In the genomic region with DNA sequence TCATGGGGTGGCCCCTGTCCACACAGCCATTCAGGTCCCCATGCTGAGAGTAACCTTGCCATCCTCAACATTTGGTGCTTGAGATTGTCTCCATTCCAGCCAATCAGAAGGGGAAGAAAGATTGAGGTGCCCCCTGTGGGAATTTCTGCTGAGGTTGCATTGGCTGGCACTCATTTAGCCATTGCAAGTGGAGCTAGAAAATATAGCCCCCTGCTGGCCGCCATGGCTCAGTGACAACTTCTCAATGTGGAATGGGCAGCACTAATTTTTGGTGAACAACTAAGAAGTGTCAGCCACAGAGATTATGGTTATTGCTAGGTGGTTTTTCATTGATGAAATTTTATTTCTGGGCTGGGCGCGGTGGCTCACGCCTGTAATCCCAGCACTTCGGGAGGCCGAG, we compare ENCODE assay signal across 8 cellular contexts. TPM values are rescaled to one million over a fixed set of nuclear protein-coding genes. Genes with fewer than 3 reads are reported as not detected.
DNase-seq lines count a peak whose midpoint lies in the region; ATAC-seq and TF ChIP-seq lines count a peak whose summit lies in the region.

No MANE protein-coding gene starts in this region.

- peaks cover 9% of the 10 kb centered on the region for H3K4me1 ChIP-seq in endodermal cell (ENCODE audit: control insufficient read depth, insufficient read depth, low read length)
- peaks cover 10% of the 10 kb centered on the region for H3K4me1 ChIP-seq in neural progenitor cell
- H3K4me1 ChIP-seq in ovary (ENCODE audit: insufficient read depth) = no peaks in the 10 kb centered on the region

- H3K27me3 Mint-ChIP-seq in endodermal cell (ENCODE audit: insufficient read depth) (no peaks in the 10 kb centered on the region), neural progenitor cell (ENCODE audit: insufficient read depth, low read depth) (peaks cover 12% of the 10 kb centered on the region)

- H3K4me1 Mint-ChIP-seq in endodermal cell (peaks cover 15% of the 10 kb centered on the region), neural progenitor cell (peaks cover 15% of the 10 kb centered on the region)

- H3K27ac Mint-ChIP-seq in endodermal cell (no peak overlapping the region), neural progenitor cell (no peak overlapping the region)

- H3K9me3 Mint-ChIP-seq in endodermal cell = no peaks in the 10 kb centered on the region
- H3K9me3 Mint-ChIP-seq in neural progenitor cell = no peaks in the 10 kb centered on the region

- no peaks in the 10 kb centered on the region for H3K36me3 ChIP-seq in endodermal cell (ENCODE audit: control insufficient read depth, insufficient read depth, low read length)
- no peaks in the 10 kb centered on the region for H3K36me3 ChIP-seq in neural progenitor cell
- H3K36me3 ChIP-seq in ovary = no peaks in the 10 kb centered on the region

- H2AFZ ChIP-seq in neural progenitor cell (replicated peaks) = no peak overlapping the region

- H3K27ac ChIP-seq in endodermal cell (ENCODE audit: low read depth, low read length) (no peak overlapping the region), neural progenitor cell (no peak overlapping the region), ovary (no peak overlapping the region)

- H3K27me3 ChIP-seq in endodermal cell (ENCODE audit: control insufficient read depth, insufficient read depth, low read length, poor library complexity, severe bottlenecking) (no peaks in the 10 kb centered on the region), neural progenitor cell (peaks cover 7% of the 10 kb centered on the region), ovary (no peaks in the 10 kb centered on the region)

- H3K9ac ChIP-seq in endodermal cell (ENCODE audit: extremely low read depth, low read length, poor library complexity, severe bottlenecking) (no peak overlapping the region), neural progenitor cell (no peak overlapping the region)

- no peaks in the 10 kb centered on the region for H3K36me3 Mint-ChIP-seq in endodermal cell (ENCODE audit: low read depth)
- no peaks in the 10 kb centered on the region for H3K36me3 Mint-ChIP-seq in neural progenitor cell

- TF ChIP-seq RAD21 in Ishikawa (IDR thresholded peaks at IDR 0.05; ENCODE audit: low read depth) = peak; percentile 68

- ATAC-seq in SK-N-SH treated with all-trans-retinoic acid at 6 μM for 48 hours = peak; percentile 57; the same call in 2 of the 3 replicates
- no peak for ATAC-seq in GM21786 (IDR thresholded peaks at IDR 0.05; ENCODE audit: unreplicated experiment)

- TF ChIP-seq EP300 in Ishikawa (IDR thresholded peaks at IDR 0.05; ENCODE audit: borderline replicate concordance) (no peak), ovary (IDR thresholded peaks at IDR 0.05) (no peak)

- H3K4me3 Mint-ChIP-seq in endodermal cell (no peak overlapping the region), neural progenitor cell (no peak overlapping the region)

- H3K4me3 ChIP-seq in AG09309 (ENCODE audit: control insufficient read depth, low read depth, low read length) (no peak overlapping the region), endodermal cell (ENCODE audit: low read length) (no peak overlapping the region), neural progenitor cell (no peak overlapping the region), ovary (no peak overlapping the region)

- TF ChIP-seq POLR2A in ovary (IDR thresholded peaks at IDR 0.05) = no peak

- peak; percentile 62 for TF ChIP-seq CTCF in AG09309 (IDR thresholded peaks at IDR 0.05; ENCODE audit: control insufficient read depth, insufficient read depth, low read depth, low read length, missing control alignments)
- peak; percentile 65 for TF ChIP-seq CTCF in GM12874 (IDR thresholded peaks at IDR 0.05; ENCODE audit: insufficient read depth, low read depth, low read length)
- peak; percentile 87 for TF ChIP-seq CTCF in endodermal cell (conservative IDR thresholded peaks at IDR 0.05)
- peak; percentile 72 for TF ChIP-seq CTCF in neural progenitor cell (IDR thresholded peaks at IDR 0.05)
- no peak for TF ChIP-seq CTCF in ovary (IDR thresholded peaks at IDR 0.05)

- H3K4me2 ChIP-seq in neural progenitor cell = no peak overlapping the region

- H4K20me1 ChIP-seq in neural progenitor cell (ENCODE audit: low read depth) = peaks cover 6% of the 10 kb centered on the region

- intact Hi-C loops in ovary (cut with DNase I) = no loop called here

- DNase-seq in AG09309 (ENCODE audit: low read depth) = no peak
- DNase-seq in endodermal cell = peak; percentile 88
- DNase-seq in neural progenitor cell (ENCODE audit: low spot score) = peak; percentile 75
- no peak for DNase-seq in ovary

- WGBS in endodermal cell (ENCODE audit: insufficient coverage in 1 of 2, insufficient read length in 1 of 2), 2 experiments = 0 to 77% methylated on average over 1 to 6 of the region's 6 CpGs
- 86 to 92% (median 89%) methylated on average over 6 of the region's 6 CpGs for WGBS in ovary, 3 donors

- H3K9me3 ChIP-seq in endodermal cell (ENCODE audit: control insufficient read depth, low read length) (no peaks in the 10 kb centered on the region), neural progenitor cell (ENCODE audit: low read depth) (no peaks in the 10 kb centered on the region), ovary (no peaks in the 10 kb centered on the region)

- no peaks in the 10 kb centered on the region for H3K79me2 ChIP-seq in neural progenitor cell (ENCODE audit: low read depth)

- no peaks in the 10 kb centered on the region for H3F3A ChIP-seq in neural progenitor cell (ENCODE audit: low read depth)

TF ChIP-seq in Ishikawa, 13 proteins besides CTCF, POLR2A, EP300 and RAD21 (continues in another document):
- no peak for TF ChIP-seq TAF1 (IDR thresholded peaks at IDR 0.05; ENCODE audit: low read depth)
- TF ChIP-seq, protein P1, sequence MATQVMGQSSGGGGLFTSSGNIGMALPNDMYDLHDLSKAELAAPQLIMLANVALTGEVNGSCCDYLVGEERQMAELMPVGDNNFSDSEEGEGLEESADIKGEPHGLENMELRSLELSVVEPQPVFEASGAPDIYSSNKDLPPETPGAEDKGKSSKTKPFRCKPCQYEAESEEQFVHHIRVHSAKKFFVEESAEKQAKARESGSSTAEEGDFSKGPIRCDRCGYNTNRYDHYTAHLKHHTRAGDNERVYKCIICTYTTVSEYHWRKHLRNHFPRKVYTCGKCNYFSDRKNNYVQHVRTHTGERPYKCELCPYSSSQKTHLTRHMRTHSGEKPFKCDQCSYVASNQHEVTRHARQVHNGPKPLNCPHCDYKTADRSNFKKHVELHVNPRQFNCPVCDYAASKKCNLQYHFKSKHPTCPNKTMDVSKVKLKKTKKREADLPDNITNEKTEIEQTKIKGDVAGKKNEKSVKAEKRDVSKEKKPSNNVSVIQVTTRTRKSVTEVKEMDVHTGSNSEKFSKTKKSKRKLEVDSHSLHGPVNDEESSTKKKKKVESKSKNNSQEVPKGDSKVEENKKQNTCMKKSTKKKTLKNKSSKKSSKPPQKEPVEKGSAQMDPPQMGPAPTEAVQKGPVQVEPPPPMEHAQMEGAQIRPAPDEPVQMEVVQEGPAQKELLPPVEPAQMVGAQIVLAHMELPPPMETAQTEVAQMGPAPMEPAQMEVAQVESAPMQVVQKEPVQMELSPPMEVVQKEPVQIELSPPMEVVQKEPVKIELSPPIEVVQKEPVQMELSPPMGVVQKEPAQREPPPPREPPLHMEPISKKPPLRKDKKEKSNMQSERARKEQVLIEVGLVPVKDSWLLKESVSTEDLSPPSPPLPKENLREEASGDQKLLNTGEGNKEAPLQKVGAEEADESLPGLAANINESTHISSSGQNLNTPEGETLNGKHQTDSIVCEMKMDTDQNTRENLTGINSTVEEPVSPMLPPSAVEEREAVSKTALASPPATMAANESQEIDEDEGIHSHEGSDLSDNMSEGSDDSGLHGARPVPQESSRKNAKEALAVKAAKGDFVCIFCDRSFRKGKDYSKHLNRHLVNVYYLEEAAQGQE (IDR thresholded peaks at IDR 0.05; ENCODE audit: low read depth) = no peak
- no peak for TF ChIP-seq EGR1 (IDR thresholded peaks at IDR 0.05)
- no peak for TF ChIP-seq NFIC (IDR thresholded peaks at IDR 0.05)
- TF ChIP-seq YY1 (IDR thresholded peaks at IDR 0.05; ENCODE audit: low read depth) = no peak

TF ChIP-seq in SK-N-SH treated with all-trans-retinoic acid at 6 μM for 48 hours, 23 proteins besides CTCF, POLR2A, EP300 and RAD21:
- no peak for TF ChIP-seq ZC3H10 (CRISPR knock-in tag; IDR thresholded peaks at IDR 0.05)
- TF ChIP-seq TCF4 (CRISPR knock-in tag; IDR thresholded peaks at IDR 0.05; ENCODE audit: borderline replicate concordance) = no peak
- TF ChIP-seq BACH2 (CRISPR knock-in tag; IDR thresholded peaks at IDR 0.05; ENCODE audit: borderline replicate concordance) = no peak
- no peak for TF ChIP-seq OSR1 (CRISPR knock-in tag; IDR thresholded peaks at IDR 0.05)
- no peak for TF ChIP-seq CSDC2 (CRISPR knock-in tag; IDR thresholded peaks at IDR 0.05)
- no peak for TF ChIP-seq POU6F1 (CRISPR knock-in tag; IDR thresholded peaks at IDR 0.05; ENCODE audit: borderline replicate concordance, low read depth)
- TF ChIP-seq PPARA (CRISPR knock-in tag; IDR thresholded peaks at IDR 0.05; ENCODE audit: borderline replicate concordance) = no peak

RNA-seq across cellular contexts. Expression of gene COL6A6, which starts 22.0 kb away (rescaled TPM):
- total RNA-seq in endodermal cell (under 1 TPM; 0.33 to 0.40 TPM), neural progenitor cell (ENCODE audit: low replicate concordance) (0.13 and 0.22 TPM in 2 replicates), ovary (under 1 TPM; 0.13 to 0.71 (median 0.25) TPM)
- 0.18 TPM for polyA plus RNA-seq in endodermal cell (2013, experiment 1 of 2)
- polyA plus RNA-seq in endodermal cell (2013, experiment 2 of 2) = 0.25 TPM
- 1 to 10 TPM in 1 of 2 donors, under 1 TPM in 1; 0.21 to 1.0 TPM for polyA plus RNA-seq in ovary

Comparison
In these comparisons a context has a peak if more than half of its experiments do, and no peak if none do; other contexts are left out.
1. DNase-seq: peak in endodermal cell (single experiment) and neural progenitor cell (single experiment); none in AG09309 (single experiment) and ovary (0 of 5).
2. CTCF ChIP-seq: peak in AG09309 (single experiment), GM12874 (single experiment), endodermal cell (single experiment) and neural progenitor cell (single experiment); none in ovary (0 of 3).